Comparison of ENCODE assay signal across 1 cellular context in the genomic region with DNA sequence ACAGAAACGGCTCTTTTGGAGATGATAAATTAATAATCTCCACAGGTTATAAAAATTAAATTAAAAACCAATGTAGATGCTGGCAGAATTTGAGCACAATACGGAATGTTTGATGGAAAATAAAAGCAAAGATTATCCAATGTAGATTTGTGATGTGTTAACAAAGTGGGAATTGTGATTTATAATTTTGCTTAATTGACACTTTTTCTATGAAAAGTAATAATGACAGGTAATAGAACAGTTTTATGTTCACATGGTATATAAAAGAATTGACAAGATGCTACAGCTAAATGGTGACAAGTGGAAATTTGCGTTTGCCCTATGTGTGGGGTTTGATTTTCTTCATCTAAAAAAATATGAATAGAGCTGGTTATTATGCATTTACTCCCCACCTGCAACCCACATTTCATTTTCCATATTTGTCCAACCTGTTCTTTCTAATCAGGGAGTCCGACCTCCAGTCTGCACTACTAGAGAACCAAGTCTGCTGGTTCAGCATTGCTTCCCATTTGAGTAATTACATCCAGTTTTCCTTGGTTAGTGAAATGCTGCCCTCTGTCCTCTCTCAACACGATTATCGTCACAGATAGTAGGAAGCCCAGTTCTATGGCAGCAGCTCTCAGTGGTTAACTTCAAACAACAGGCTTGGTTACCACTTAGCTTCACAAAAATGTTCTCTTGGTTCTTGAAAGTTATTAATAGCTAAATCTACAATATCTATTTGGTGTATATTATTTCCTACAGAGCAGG.
TF ChIP-seq lines count a peak whose summit lies in the region.

No MANE protein-coding gene starts in this region.

TF ChIP-seq in H1, 55 proteins besides CTCF, POLR2A, EP300 and RAD21 (continued from another document):
- TF ChIP-seq POU5F1 (IDR thresholded peaks at IDR 0.05; ENCODE audit: low read depth, low read length) = no peak
- no peak for TF ChIP-seq CTBP2 (IDR thresholded peaks at IDR 0.05; ENCODE audit: borderline replicate concordance, insufficient read depth, insufficient read length, low read length)
- no peak for TF ChIP-seq CEBPB (IDR thresholded peaks at IDR 0.05; ENCODE audit: low read depth, low read length)
